In genomic region chr5:134580001-134580460, GRCh38 we compare ENCODE assay signal across 2 cellular contexts.
TF ChIP-seq lines count a peak whose summit lies in the region.

No MANE protein-coding gene starts in this region.

TF ChIP-seq in SK-N-SH, 30 proteins besides CTCF, POLR2A, EP300 and RAD21 (continued from another document):
- TF ChIP-seq REST (IDR thresholded peaks at IDR 0.05; ENCODE audit: low read depth, low read length) (no peak), CHD2 (IDR thresholded peaks at IDR 0.05; ENCODE audit: low read length, partially characterized antibody) (no peak), MEF2A (IDR thresholded peaks at IDR 0.05; ENCODE audit: borderline replicate concordance, low read depth) (no peak), SIN3A (IDR thresholded peaks at IDR 0.05; ENCODE audit: borderline replicate concordance, low read depth, low read length) (no peak), MAX (IDR thresholded peaks at IDR 0.05; ENCODE audit: low read depth) (no peak), JUND (IDR thresholded peaks at IDR 0.05) (no peak), YY1 (IDR thresholded peaks at IDR 0.05; ENCODE audit: low read depth) (no peak), MXI1 (IDR thresholded peaks at IDR 0.05; ENCODE audit: low read depth, low read length) (no peak), GABPA (IDR thresholded peaks at IDR 0.05; ENCODE audit: low read depth) (no peak), TEAD4 (IDR thresholded peaks at IDR 0.05; ENCODE audit: borderline replicate concordance, insufficient read depth) (no peak), FOXJ3 (CRISPR knock-in tag; IDR thresholded peaks at IDR 0.05) (no peak), NFIC (IDR thresholded peaks at IDR 0.05; ENCODE audit: borderline replicate concordance) (no peak), RXRA (IDR thresholded peaks at IDR 0.05; ENCODE audit: borderline replicate concordance, low read depth) (no peak)
TF ChIP-seq in SK-N-SH: peak in this region for 0.

TF ChIP-seq in SK-N-SH treated with all-trans-retinoic acid at 6 μM for 48 hours, 23 proteins besides CTCF, POLR2A, EP300 and RAD21 (continued from another document):
- TF ChIP-seq CSRNP3 (CRISPR knock-in tag; IDR thresholded peaks at IDR 0.05) = no peak
- no peak for TF ChIP-seq TCF4 (CRISPR knock-in tag; IDR thresholded peaks at IDR 0.05; ENCODE audit: borderline replicate concordance)
- no peak for TF ChIP-seq TOX (CRISPR knock-in tag; IDR thresholded peaks at IDR 0.05; ENCODE audit: borderline replicate concordance)
- no peak for TF ChIP-seq CSDC2 (CRISPR knock-in tag; IDR thresholded peaks at IDR 0.05)
- no peak for TF ChIP-seq GLIS3 (CRISPR knock-in tag; IDR thresholded peaks at IDR 0.05)
- TF ChIP-seq ZNF565 (CRISPR knock-in tag; conservative IDR thresholded peaks at IDR 0.05; ENCODE audit: low read depth) = no peak
- no peak for TF ChIP-seq BACH2 (CRISPR knock-in tag; IDR thresholded peaks at IDR 0.05; ENCODE audit: borderline replicate concordance)
- no peak for TF ChIP-seq ISL1 (CRISPR knock-in tag; IDR thresholded peaks at IDR 0.05)
- no peak for TF ChIP-seq ZNF70 (CRISPR knock-in tag; IDR thresholded peaks at IDR 0.05)
- TF ChIP-seq PPARA (CRISPR knock-in tag; IDR thresholded peaks at IDR 0.05; ENCODE audit: borderline replicate concordance) = no peak
